In genomic region chr1:11602424-11602823, GRCh38 we compare ENCODE assay signal across 24 cellular contexts. TPM values are rescaled to one million over a fixed set of nuclear protein-coding genes. Genes with fewer than 3 reads are reported as not detected.
DNase-seq lines count a peak whose midpoint lies in the region; ATAC-seq and TF ChIP-seq lines count a peak whose summit lies in the region.
"Had no signal": no experiment of that assay in that cellular context is flagged by ENCODE, and none has a peak within 500 bp of the region (broad histone marks: within the 10 kb centered on the region; RNA-seq: fewer than 3 reads in every experiment).

No MANE protein-coding gene starts in this region.

- peak overlapping the region; percentile 94 for H2AFZ ChIP-seq in neural progenitor cell (replicated peaks)

- no peak for ATAC-seq in aorta (ENCODE audit: low FRiP score)
- ATAC-seq: HCT116, HepG2 had no signal

- H3K27ac ChIP-seq in neural progenitor cell (no peak overlapping the region), aorta (ENCODE audit: low read depth in 1 of 2, low read length in 2 of 2) (no peak overlapping the region)

- peaks cover 15% of the 10 kb centered on the region for H3K27me3 Mint-ChIP-seq in neural progenitor cell (ENCODE audit: insufficient read depth, low read depth)

- DNase-seq in H7 (peak; percentile 70), NCI-H82 treated with DMSO at 0.1 percent for 48 hours (lab: John Stamatoyannopoulos, UW; ENCODE audit: unreplicated experiment) (peak; percentile 30), ecto neural progenitor cell (ENCODE audit: low spot score) (peak; percentile 57), neural progenitor cell (ENCODE audit: low spot score) (peak; percentile 46), aorta (no peak), superior temporal gyrus (ENCODE audit: extremely low spot score) (no peak), H4 (ENCODE audit: low spot score) (no peak)
- no peak for DNase-seq in stimulated activated CD4-positive, alpha-beta T cell treated with anti-CD3 and anti-CD28 coated beads, Interleukin-15, amount 100 ng/mL, for 24 hours
- DNase-seq: ACHN; BE2C; C1 segment of cervical spinal cord; CD4-positive, CD25-positive, alpha-beta regulatory T cell; CD8-positive, alpha-beta memory T cell; COR-L47; DMS 273 treated with DMSO at 0.1 percent for 48 hours; DMS53; DND-41; EL; GOT3; HFFc6; KBM-7 had no signal

- H3K4me2 ChIP-seq in neural progenitor cell, result peak overlapping the region; percentile 54

- intact Hi-C loops in aorta (cut with DNase I), result no loop called here

- H3K4me1 ChIP-seq in neural progenitor cell (peaks cover 13% of the 10 kb centered on the region), aorta (ENCODE audit: control insufficient read depth in 1 of 2, insufficient read depth in 2 of 2, low read length in 2 of 2) (no peaks in the 10 kb centered on the region)
- H3K4me1 ChIP-seq: BE2C had no signal

- no peak overlapping the region for H3K9ac ChIP-seq in neural progenitor cell

- H3K36me3 Mint-ChIP-seq in neural progenitor cell, result no peaks in the 10 kb centered on the region
- H3K36me3 Mint-ChIP-seq: CD4-positive, CD25-positive, alpha-beta regulatory T cell; CD8-positive, alpha-beta memory T cell had no signal

- 29 to 32% methylated on average over 3 of the region's 3 CpGs for WGBS in aorta, 2 donors

- H3K36me3 ChIP-seq in H7 (replicated peaks; ENCODE audit: control insufficient read depth, insufficient read depth, low read length) (no peaks in the 10 kb centered on the region), neural progenitor cell (no peaks in the 10 kb centered on the region), aorta (ENCODE audit: control insufficient read depth in 1 of 2, insufficient read depth in 2 of 2, low read length in 1 of 2) (no peaks in the 10 kb centered on the region)
- H3K36me3 ChIP-seq: BE2C had no signal

- peaks cover 6% of the 10 kb centered on the region for H3F3A ChIP-seq in neural progenitor cell (ENCODE audit: low read depth)

- H3K9me3 ChIP-seq in neural progenitor cell (ENCODE audit: low read depth), result no peaks in the 10 kb centered on the region
- H3K9me3 ChIP-seq in aorta (ENCODE audit: control insufficient read depth, low read length), result peaks cover 1% of the 10 kb centered on the region
- H3K9me3 ChIP-seq: BE2C had no signal

- H3K79me2 ChIP-seq in neural progenitor cell (ENCODE audit: low read depth), result no peaks in the 10 kb centered on the region

- peaks cover 14% of the 10 kb centered on the region for H3K4me1 Mint-ChIP-seq in neural progenitor cell
- H3K4me1 Mint-ChIP-seq: CD4-positive, CD25-positive, alpha-beta regulatory T cell; CD8-positive, alpha-beta memory T cell; IgD-negative memory B cell had no signal

- no peaks in the 10 kb centered on the region for H3K9me3 Mint-ChIP-seq in neural progenitor cell
- H3K9me3 Mint-ChIP-seq: CD4-positive, CD25-positive, alpha-beta regulatory T cell; HFFc6 had no signal

- no peak overlapping the region for H3K4me3 Mint-ChIP-seq in neural progenitor cell
- H3K4me3 Mint-ChIP-seq: CD4-positive, CD25-positive, alpha-beta regulatory T cell; CD8-positive, alpha-beta memory T cell; HFFc6; IgD-negative memory B cell had no signal

- H3K27ac Mint-ChIP-seq in neural progenitor cell, result peak overlapping the region; percentile 92
- H3K27ac Mint-ChIP-seq: CD4-positive, CD25-positive, alpha-beta regulatory T cell; HFFc6; IgD-negative memory B cell had no signal

- TF ChIP-seq CTCF in neural progenitor cell (IDR thresholded peaks at IDR 0.05), result no peak

- no peak overlapping the region for H3K4me3 ChIP-seq in H7 (ENCODE audit: insufficient read depth, low read depth, low read length)
- no peak overlapping the region for H3K4me3 ChIP-seq in neural progenitor cell
- H3K4me3 ChIP-seq in aorta (ENCODE audit: low read length in 2 of 2), result no peak overlapping the region

- H3K27me3 ChIP-seq in H7 (ENCODE audit: control insufficient read depth, insufficient read depth, low read length) (no peaks in the 10 kb centered on the region), neural progenitor cell (no peaks in the 10 kb centered on the region), aorta (ENCODE audit: control insufficient read depth in 1 of 2, insufficient read depth in 2 of 2, low read length in 1 of 2) (no peaks in the 10 kb centered on the region)
- H3K27me3 ChIP-seq: BE2C had no signal

- H4K20me1 ChIP-seq in neural progenitor cell (ENCODE audit: low read depth), result no peaks in the 10 kb centered on the region

RNA-seq across cellular contexts. Expression of gene FBXO2, which starts 51.8 kb away (rescaled TPM):
- 46.0 and 46.7 TPM in 2 replicates for total RNA-seq in H7 (2014; rRNA removed; shearing (Covaris generic))
- total RNA-seq in neural progenitor cell (ENCODE audit: low replicate concordance) (0.56 and 7.3 TPM in 2 replicates), aorta (1 to 10 TPM; 1.7 to 9.8 TPM)
- 1 to 10 TPM in 1 of 2 donors, under 1 TPM in 1; 0.87 to 7.3 TPM for polyA plus RNA-seq in aorta
- 0.76 and 2.3 TPM in 2 replicates for total RNA-seq in H4 (2014; rRNA removed; shearing (Covaris generic))

RNA-seq across cellular contexts. Expression of gene FBXO44, which starts 52.3 kb away (rescaled TPM):
- total RNA-seq in H7 (2014; rRNA removed; shearing (Covaris generic)), result 24.5 and 32.4 TPM in 2 replicates
- total RNA-seq in neural progenitor cell (ENCODE audit: low replicate concordance) (5.3 and 18.2 TPM in 2 replicates), aorta (10 to 100 TPM; 10.4 to 29.0 TPM)
- 10 to 100 TPM; 13.1 to 40.6 TPM for polyA plus RNA-seq in aorta
- 7.8 and 8.8 TPM in 2 replicates for total RNA-seq in H4 (2014; rRNA removed; shearing (Covaris generic))

Comparison
In these comparisons a context has a peak if more than half of its experiments do, and no peak if none do; other contexts are left out.
1. DNase-seq: peak in H7 (single experiment), NCI-H82 treated with DMSO at 0.1 percent for 48 hours (single experiment), ecto neural progenitor cell (single experiment) and neural progenitor cell (single experiment); none in aorta (0 of 2), superior temporal gyrus (single experiment), H4 (single experiment) and stimulated activated CD4-positive, alpha-beta T cell treated with anti-CD3 and anti-CD28 coated beads, Interleukin-15, amount 100 ng/mL, for 24 hours (single experiment).